8 cellular contexts compared by ENCODE assay signal in the genomic region with DNA sequence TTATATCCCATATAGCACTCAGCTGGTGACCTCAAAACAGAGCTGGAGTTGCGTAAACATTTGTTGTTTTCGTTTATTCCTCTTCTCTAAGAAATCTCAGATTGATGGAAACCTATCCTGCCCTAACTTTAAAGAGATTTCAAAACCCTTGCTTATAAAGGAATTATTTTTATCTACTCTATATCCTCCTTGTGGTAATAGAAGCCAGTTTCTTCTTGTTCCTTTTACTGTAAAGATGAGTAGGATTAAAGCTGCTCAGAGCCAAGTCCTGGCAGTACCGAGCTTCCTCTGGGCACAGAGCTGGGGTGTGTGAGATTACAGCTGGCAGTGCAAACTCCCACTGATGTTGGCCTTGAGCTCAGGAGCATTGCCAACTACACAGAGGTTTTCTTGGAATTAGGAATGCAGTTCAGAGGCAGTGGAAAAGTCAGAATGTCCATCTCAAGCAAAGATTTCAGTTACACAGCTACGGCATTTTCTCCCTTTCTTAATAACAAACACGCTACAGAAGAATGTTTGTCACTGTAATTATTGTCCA. TPM values are rescaled to one million over a fixed set of nuclear protein-coding genes. Genes with fewer than 3 reads are reported as not detected.
A peak's percentile ranks its signal among the peaks of the same experiment; 100 is the strongest.
DNase-seq lines count a peak whose midpoint lies in the region; ATAC-seq and TF ChIP-seq lines count a peak whose summit lies in the region.

No MANE protein-coding gene starts in this region.

- H4K20me1 ChIP-seq in OCI-LY7 (ENCODE audit: insufficient read depth, low read length): peaks cover 4% of the 10 kb centered on the region; the same call in 1 of the 2 replicates

- CTCF ChIA-PET in CD8-positive, alpha-beta T cell (lab: Charles Lee): interaction anchor here (0.8 to 2.4 kb wide), 8 partner anchors 12 to 66 kb away, joined by 3 to 7 read pairs (median 5); a partner anchor contains a TSS
- CTCF ChIA-PET in OCI-LY7 (lab: Charles Lee; ENCODE audit: unreplicated experiment): interaction anchor here (0.5 to 1.4 kb wide), 6 partner anchors 13 to 1451 kb away, joined by 3 to 5 read pairs (median 4); no protein-coding TSS in a partner anchor

- no peak overlapping the region for H3K4me3 ChIP-seq in CD8-positive, alpha-beta T cell (ENCODE audit: low read depth, low read length)
- peak overlapping the region; percentile 75 for H3K4me3 ChIP-seq in OCI-LY7 (ENCODE audit: low read depth, low read length, poor library complexity, severe bottlenecking)
- H3K4me3 ChIP-seq in neuron (ENCODE audit: low read length): peak overlapping the region; percentile 77
- H3K4me3 ChIP-seq in WERI-Rb-1 (ENCODE audit: low read depth, low read length): no peak overlapping the region

- H3K4me2 ChIP-seq in OCI-LY7 (ENCODE audit: low read length): peak overlapping the region; percentile 99

- no peak overlapping the region for H3K27ac ChIP-seq in CD8-positive, alpha-beta T cell (ENCODE audit: low read depth, low read length)
- H3K27ac ChIP-seq in OCI-LY7 (ENCODE audit: low read depth, low read length, poor library complexity, severe bottlenecking): no peak overlapping the region
- H3K27ac ChIP-seq in WERI-Rb-1: no peak overlapping the region

- POLR2A ChIA-PET in CD8-positive, alpha-beta T cell (lab: Charles Lee): interaction anchor here (0.6 to 2.5 kb wide), 3 partner anchors 14 to 93 kb away, joined by 3 to 16 read pairs (median 3); a partner anchor contains a TSS
- POLR2A ChIA-PET in OCI-LY7 (lab: Charles Lee): interaction anchor here (0.8 to 3.6 kb wide), 7 partner anchors 9 to 88 kb away, joined by 3 to 27 read pairs (median 3); a partner anchor contains a TSS

- peaks cover 21% of the 10 kb centered on the region for H3K4me1 ChIP-seq in CD8-positive, alpha-beta T cell (ENCODE audit: insufficient read depth, low read length)
- H3K4me1 ChIP-seq in OCI-LY7 (ENCODE audit: insufficient read depth, low read length, poor library complexity, severe bottlenecking): peaks cover 14% of the 10 kb centered on the region
- H3K4me1 ChIP-seq in neuron (ENCODE audit: insufficient read depth, low read length): peaks cover 23% of the 10 kb centered on the region

- H3K9me2 ChIP-seq in OCI-LY7 (ENCODE audit: insufficient read depth, low read length): no peaks in the 10 kb centered on the region

- H3K27me3 ChIP-seq in CD8-positive, alpha-beta T cell (ENCODE audit: insufficient read depth, low read length): no peaks in the 10 kb centered on the region
- H3K27me3 ChIP-seq in neuron (ENCODE audit: insufficient read depth, low read length): no peaks in the 10 kb centered on the region
- H3K27me3 ChIP-seq in WERI-Rb-1 (ENCODE audit: insufficient read depth, low read depth, severe bottlenecking): no peaks in the 10 kb centered on the region

- no peak for ATAC-seq in CD8-positive, alpha-beta T cell
- ATAC-seq in effector memory CD8-positive, alpha-beta T cell (replicated peaks): no peak
- ATAC-seq in HG03439 (IDR thresholded peaks at IDR 0.05; ENCODE audit: unreplicated experiment) (no peak), HG03469 (IDR thresholded peaks at IDR 0.05; ENCODE audit: unreplicated experiment) (no peak)

- H2AFZ ChIP-seq in OCI-LY7 (ENCODE audit: low read length) (no peak overlapping the region), neuron (ENCODE audit: low read depth, low read length) (no peak overlapping the region)

- BruUV-seq in OCI-LY7 (replicated peaks; lab: Mats Ljungman, UMichigan): no TSS peak

- peaks cover 42% of the 10 kb centered on the region for H3K36me3 Mint-ChIP-seq in CD8-positive, alpha-beta T cell
- H3K36me3 Mint-ChIP-seq in effector memory CD8-positive, alpha-beta T cell (ENCODE audit: insufficient read depth): peaks cover 45% of the 10 kb centered on the region

- TF ChIP-seq CTCF in CD8-positive, alpha-beta T cell (IDR thresholded peaks at IDR 0.05): no peak
- TF ChIP-seq CTCF in OCI-LY7 (conservative IDR thresholded peaks at IDR 0.05; ENCODE audit: low read length) (no peak), WERI-Rb-1 (IDR thresholded peaks at IDR 0.05; ENCODE audit: low read depth, low read length) (no peak)

- no peaks in the 10 kb centered on the region for H3K9me3 Mint-ChIP-seq in CD8-positive, alpha-beta T cell
- no peaks in the 10 kb centered on the region for H3K9me3 Mint-ChIP-seq in effector memory CD8-positive, alpha-beta T cell

- no peaks in the 10 kb centered on the region for H3K9me3 ChIP-seq in CD8-positive, alpha-beta T cell (ENCODE audit: low read length)
- no peaks in the 10 kb centered on the region for H3K9me3 ChIP-seq in OCI-LY7 (ENCODE audit: low read length)
- H3K9me3 ChIP-seq in neuron (ENCODE audit: low read length): no peaks in the 10 kb centered on the region
- H3K9me3 ChIP-seq in WERI-Rb-1 (ENCODE audit: severe bottlenecking): no peaks in the 10 kb centered on the region

- H3K4me3 Mint-ChIP-seq in CD8-positive, alpha-beta T cell: peak overlapping the region; percentile 92
- H3K4me3 Mint-ChIP-seq in effector memory CD8-positive, alpha-beta T cell: peak overlapping the region; percentile 95 to 100

- H3K27ac Mint-ChIP-seq in CD8-positive, alpha-beta T cell: peak overlapping the region; percentile 93
- peak overlapping the region; percentile 94 to 95 for H3K27ac Mint-ChIP-seq in effector memory CD8-positive, alpha-beta T cell

- intact Hi-C loops in CD8-positive, alpha-beta T cell (cut with DNase I, micrococcal nuclease): loop anchor here (5.0 to 10.0 kb wide), 3 partner anchors 64 to 216 kb away; a partner anchor contains a TSS
- intact Hi-C loops in OCI-LY7 (cut with micrococcal nuclease; ENCODE audit: unreplicated experiment): loop anchor here (10.0 kb wide), 1 partner anchor 366 kb away; no protein-coding TSS in a partner anchor

- no peaks in the 10 kb centered on the region for H3K27me3 Mint-ChIP-seq in CD8-positive, alpha-beta T cell (ENCODE audit: low read depth)
- no peaks in the 10 kb centered on the region for H3K27me3 Mint-ChIP-seq in effector memory CD8-positive, alpha-beta T cell

- no peak for DNase-seq in CD8-positive, alpha-beta T cell
- no peak for DNase-seq in OCI-LY7 (ENCODE audit: low spot score)
- DNase-seq in effector memory CD8-positive, alpha-beta T cell: no peak
- no peak for DNase-seq in WERI-Rb-1
- DNase-seq in DMS53 (lab: John Stamatoyannopoulos, UW): no peak

- peaks cover 23% of the 10 kb centered on the region for H3K79me2 ChIP-seq in OCI-LY7 (ENCODE audit: insufficient read depth, low read depth, low read length)

- peaks cover 52% of the 10 kb centered on the region for H3K4me1 Mint-ChIP-seq in CD8-positive, alpha-beta T cell (ENCODE audit: low read depth)
- H3K4me1 Mint-ChIP-seq in effector memory CD8-positive, alpha-beta T cell (ENCODE audit: low read depth in 2 of 2): peaks cover 21 to 38% of the 10 kb centered on the region in 2 donors

- H3K36me3 ChIP-seq in CD8-positive, alpha-beta T cell (ENCODE audit: insufficient read depth, low read length): no peaks in the 10 kb centered on the region
- H3K36me3 ChIP-seq in OCI-LY7 (ENCODE audit: insufficient read depth, low read length): peaks cover 39% of the 10 kb centered on the region
- H3K36me3 ChIP-seq in neuron (ENCODE audit: insufficient read depth, low read length): peaks cover 24% of the 10 kb centered on the region
- H3K36me3 ChIP-seq in WERI-Rb-1: peaks cover 49% of the 10 kb centered on the region

RNA-seq across cellular contexts. Expression of a gene that starts 1.4 kb away (rescaled TPM):
- total RNA-seq in CD8-positive, alpha-beta T cell: 10 to 100 TPM; 29.4 to 31.7 TPM
- 26.0 and 29.8 TPM in 2 replicates for total RNA-seq in OCI-LY7 (2014; rRNA removed; shearing (Covaris generic))
- 21.0 and 26.3 TPM in 2 replicates for total RNA-seq in OCI-LY7 (2022)

RNA-seq across cellular contexts. Expression of a gene that starts 1.7 kb away (rescaled TPM):
- 10 to 100 TPM; 69.9 to 71.6 TPM for total RNA-seq in CD8-positive, alpha-beta T cell
- 293 and 301 TPM in 2 replicates for total RNA-seq in OCI-LY7 (2014; rRNA removed; shearing (Covaris generic))
- 314 and 317 TPM in 2 replicates for total RNA-seq in OCI-LY7 (2022)

RNA-seq across cellular contexts. Expression of a gene that starts 36.0 kb away (rescaled TPM):
- total RNA-seq in CD8-positive, alpha-beta T cell: 10 to 100 TPM in 1 of 2 experiments, 1 to 10 TPM in 1; 9.2 to 11.2 TPM
- 79.8 and 84.2 TPM in 2 replicates for total RNA-seq in OCI-LY7 (2014; rRNA removed; shearing (Covaris generic))
- total RNA-seq in OCI-LY7 (2022): 70.7 and 75.3 TPM in 2 replicates

RNA-seq across cellular contexts. Expression of a gene that starts 39.3 kb away (rescaled TPM):
- total RNA-seq in CD8-positive, alpha-beta T cell: 1 to 10 TPM; 2.9 to 3.6 TPM
- total RNA-seq in OCI-LY7 (2014; rRNA removed; shearing (Covaris generic)): not detected in 2 replicates
- not detected in 2 replicates for total RNA-seq in OCI-LY7 (2022)

Comparison
In these comparisons a context has a peak if more than half of its experiments do, and no peak if none do; other contexts are left out.
1. H3K4me3 ChIP-seq: peak in OCI-LY7 (single experiment) and neuron (single experiment); none in CD8-positive, alpha-beta T cell (single experiment) and WERI-Rb-1 (single experiment).
2. RNA of a gene that starts 1.7 kb away (total RNA-seq): 293 to 317 TPM in OCI-LY7; 69.9 to 71.6 TPM in CD8-positive, alpha-beta T cell; every median in the first group is over 4 times any median in the second.
3. RNA of a gene that starts 36.0 kb away (total RNA-seq): 70.7 to 84.2 TPM in OCI-LY7; 9.2 to 11.2 TPM in CD8-positive, alpha-beta T cell; every median in the first group is over 4 times any median in the second.